8 cellular contexts compared by ENCODE assay signal in genomic region chr1:27152829-27153548, GRCh38. TPM values are rescaled to one million over a fixed set of nuclear protein-coding genes. Genes with fewer than 3 reads are reported as not detected.
DNase-seq lines count a peak whose midpoint lies in the region; ATAC-seq and TF ChIP-seq lines count a peak whose summit lies in the region.

No MANE protein-coding gene starts in this region.

- peak overlapping the region; percentile 86 to 91 for H3K4me3 Mint-ChIP-seq in stimulated activated naive B cell treated with anti-CD40 and anti-IgM and Interleukin-4, amounts not matched to agents 10 μg/mL and 1 μg/mL and 100 μg/mL, for 72 hours

- peaks cover 49 to 68% of the 10 kb centered on the region in 2 donors for H3K4me1 Mint-ChIP-seq in stimulated activated naive B cell treated with anti-CD40 and anti-IgM and Interleukin-4, amounts not matched to agents 10 μg/mL and 1 μg/mL and 100 μg/mL, for 72 hours

- H3K36me3 ChIP-seq in hepatocyte (replicated peaks; ENCODE audit: insufficient read depth, low read depth) (no peaks in the 10 kb centered on the region), SJCRH30 (no peaks in the 10 kb centered on the region)

- WGBS in hepatocyte (ENCODE audit: low lambda C conversion rate, missing lambda C conversion rate): 81% methylated on average over 2 of the region's 2 CpGs

- peaks cover 7% of the 10 kb centered on the region for H4K20me1 ChIP-seq in hepatocyte (ENCODE audit: insufficient read depth, poor library complexity, severe bottlenecking)

- DNase-seq in HL-60 (ENCODE audit: low read depth in 1 of 2, low spot score in 1 of 2): no peak
- no peak for DNase-seq in activated naive CD4-positive, alpha-beta T cell treated with anti-CD3 and anti-CD28 coated beads, Interleukin-2, amount 50 U/mL, for 72 hours (ENCODE audit: low spot score in 2 of 2)
- no peak for DNase-seq in hepatocyte (ENCODE audit: low spot score)
- no peak for DNase-seq in stimulated activated naive B cell treated with anti-CD40 and anti-IgM and Interleukin-4, amounts not matched to agents 10 μg/mL and 1 μg/mL and 100 μg/mL, for 72 hours
- DNase-seq in substantia nigra (lab: John Stamatoyannopoulos, UW): no peak
- no peak for DNase-seq in stimulated activated CD4-positive, alpha-beta T cell treated with anti-CD3 and anti-CD28 coated beads, Interleukin-15, amount 100 ng/mL, for 24 hours
- DNase-seq in SJCRH30: no peak
- DNase-seq in GM10248 (ENCODE audit: extremely low spot score): no peak

- no peaks in the 10 kb centered on the region for H3K27me3 ChIP-seq in HL-60 (ENCODE audit: insufficient read depth, poor library complexity, severe bottlenecking)
- no peaks in the 10 kb centered on the region for H3K27me3 ChIP-seq in hepatocyte
- no peaks in the 10 kb centered on the region for H3K27me3 ChIP-seq in SJCRH30

- peaks cover 4 to 14% of the 10 kb centered on the region in 2 donors for H3K36me3 Mint-ChIP-seq in activated naive CD4-positive, alpha-beta T cell treated with anti-CD3 and anti-CD28 coated beads, Interleukin-2, amount 50 U/mL, for 72 hours
- H3K36me3 Mint-ChIP-seq in stimulated activated naive B cell treated with anti-CD40 and anti-IgM and Interleukin-4, amounts not matched to agents 10 μg/mL and 1 μg/mL and 100 μg/mL, for 72 hours: peaks cover 14 to 17% of the 10 kb centered on the region in 2 donors

- peaks cover 36% of the 10 kb centered on the region for H3K4me1 ChIP-seq in hepatocyte (ENCODE audit: insufficient read depth)
- peaks cover 3% of the 10 kb centered on the region; the same call in 1 of the 2 replicates for H3K4me1 ChIP-seq in SJCRH30

- H3K27me3 Mint-ChIP-seq in stimulated activated naive B cell treated with anti-CD40 and anti-IgM and Interleukin-4, amounts not matched to agents 10 μg/mL and 1 μg/mL and 100 μg/mL, for 72 hours: no peaks in the 10 kb centered on the region

- no peak overlapping the region for H2AFZ ChIP-seq in hepatocyte

- H3K4me2 ChIP-seq in hepatocyte: peak overlapping the region; percentile 92

- CTCF ChIA-PET in GM10248 (lab: Yijun Ruan, JAX): interaction anchor here (0.7 to 7.9 kb wide), 8 partner anchors 10 to 143 kb away, joined by 3 to 88 read pairs (median 3); no protein-coding TSS in a partner anchor

- TF ChIP-seq CTCF in HL-60 (IDR thresholded peaks at IDR 0.05; ENCODE audit: insufficient read depth, low read length) (no peak), hepatocyte (IDR thresholded peaks at IDR 0.05; ENCODE audit: poor library complexity) (no peak), GM10248 (IDR thresholded peaks at IDR 0.05; ENCODE audit: control extremely low read depth, extremely low read depth, low read depth, missing control alignments) (no peak)

- H3K79me2 ChIP-seq in hepatocyte: peaks cover 67% of the 10 kb centered on the region

- no peaks in the 10 kb centered on the region for H3K9me2 ChIP-seq in hepatocyte (replicated peaks; ENCODE audit: insufficient read depth)

- H3K9me3 Mint-ChIP-seq in activated naive CD4-positive, alpha-beta T cell treated with anti-CD3 and anti-CD28 coated beads, Interleukin-2, amount 50 U/mL, for 72 hours: peaks cover 0 to 5% of the 10 kb centered on the region in 2 donors
- no peaks in the 10 kb centered on the region for H3K9me3 Mint-ChIP-seq in stimulated activated naive B cell treated with anti-CD40 and anti-IgM and Interleukin-4, amounts not matched to agents 10 μg/mL and 1 μg/mL and 100 μg/mL, for 72 hours

- no peak for ATAC-seq in activated naive CD4-positive, alpha-beta T cell treated with anti-CD3 and anti-CD28 coated beads, Interleukin-2, amount 50 U/mL, for 72 hours
- no peak for ATAC-seq in stimulated activated naive B cell treated with anti-CD40 and anti-IgM and Interleukin-4, amounts not matched to agents 10 μg/mL and 1 μg/mL and 100 μg/mL, for 72 hours (replicated peaks)

- POLR2A ChIA-PET in GM10248 (lab: Yijun Ruan, JAX): interaction anchor here (2.1 to 3.6 kb wide), 2 partner anchors 12 to 19 kb away, joined by 14 to 110 read pairs; no protein-coding TSS in a partner anchor

- H3K27ac ChIP-seq in HL-60 (replicated peaks) (no peak overlapping the region), hepatocyte (peak overlapping the region; percentile 82), substantia nigra (ENCODE audit: low read depth, low read length, poor library complexity, severe bottlenecking) (no peak overlapping the region), SJCRH30 (no peak overlapping the region)

- H3K9me3 ChIP-seq in hepatocyte (ENCODE audit: low read depth) (no peaks in the 10 kb centered on the region), SJCRH30 (replicated peaks) (no peaks in the 10 kb centered on the region)

- H3K27ac Mint-ChIP-seq in activated naive CD4-positive, alpha-beta T cell treated with anti-CD3 and anti-CD28 coated beads, Interleukin-2, amount 50 U/mL, for 72 hours: peak overlapping the region; percentile 96 to 98
- peak overlapping the region; percentile 98 for H3K27ac Mint-ChIP-seq in stimulated activated naive B cell treated with anti-CD40 and anti-IgM and Interleukin-4, amounts not matched to agents 10 μg/mL and 1 μg/mL and 100 μg/mL, for 72 hours

- H3K4me3 ChIP-seq in HL-60 (replicated peaks; ENCODE audit: insufficient read depth, low read length) (peak overlapping the region; percentile 49), hepatocyte (peak overlapping the region; percentile 47), SJCRH30 (no peak overlapping the region)

RNA-seq across cellular contexts. Expression of gene SLC9A1, which starts 1.9 kb away (rescaled TPM):
- 10 to 100 TPM; 16.2 to 18.8 TPM for total RNA-seq in activated naive CD4-positive, alpha-beta T cell treated with anti-CD3 and anti-CD28 coated beads, Interleukin-2, amount 50 U/mL, for 72 hours
- total RNA-seq in hepatocyte: 9.7 and 13.3 TPM in 2 replicates
- 29.8 and 31.3 TPM in 2 replicates for polyA plus RNA-seq in hepatocyte
- total RNA-seq in SJCRH30 (2014; rRNA removed; shearing (Covaris generic)): 7.4 and 8.4 TPM in 2 replicates
